Comparison of ENCODE assay signal across 8 cellular contexts in the genomic region with DNA sequence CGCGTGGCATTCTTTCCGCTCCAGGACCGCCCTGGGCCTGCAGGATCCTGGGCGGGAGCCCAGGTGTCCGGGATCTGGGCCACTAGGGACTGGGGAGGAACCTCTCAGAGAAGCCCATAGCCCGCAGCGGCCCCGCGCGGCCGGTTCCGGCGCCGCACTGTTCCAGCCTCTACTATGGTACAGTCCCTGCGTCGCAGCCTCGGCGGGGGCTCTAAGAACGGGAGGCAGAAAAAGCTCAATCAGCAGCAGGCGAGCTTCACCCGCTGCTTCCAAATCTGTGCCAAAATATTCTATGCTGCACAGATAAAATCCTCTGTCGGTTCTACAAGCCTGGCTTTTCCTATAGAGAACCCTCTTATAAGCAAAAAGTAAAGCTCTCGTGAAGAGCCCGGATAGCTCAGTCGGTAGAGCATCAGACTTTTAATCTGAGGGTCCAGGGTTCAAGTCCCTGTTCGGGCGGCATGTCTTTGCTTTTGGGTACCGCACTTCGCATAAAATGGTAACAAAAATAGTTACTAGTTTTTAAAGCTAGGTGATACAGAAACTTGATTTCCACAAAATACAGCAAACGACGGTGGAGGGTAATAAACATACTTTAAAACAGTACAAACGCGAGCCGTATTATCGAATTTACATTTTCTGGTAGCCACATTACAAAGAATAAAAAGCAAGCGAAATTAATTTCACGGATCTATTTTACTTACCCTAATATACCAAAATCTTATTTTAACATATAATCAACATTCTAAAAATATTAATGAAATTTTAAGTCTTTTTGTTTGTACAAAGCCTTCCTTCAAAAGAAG. TPM values are rescaled to one million over a fixed set of nuclear protein-coding genes. Genes with fewer than 3 reads are reported as not detected.
DNase-seq lines count a peak whose midpoint lies in the region; ATAC-seq and TF ChIP-seq lines count a peak whose summit lies in the region.

No MANE protein-coding gene starts in this region.

- DNase-seq in CD1c-positive myeloid dendritic cell (ENCODE audit: extremely low spot score) (peak; percentile 88), Kasumi-1 (lab: John Stamatoyannopoulos, UW) (peak; percentile 38 to 49), SIG-M5 (lab: John Stamatoyannopoulos, UW) (peak; percentile 22), fibroblast of the aortic adventitia (ENCODE audit: low read depth) (peak; percentile 90)
- peak; percentile 94 for DNase-seq in activated effector memory CD4-positive, alpha-beta T cell treated with anti-CD3 and anti-CD28 coated beads, Interleukin-2, amount 50 U/mL, for 16 hours
- peak; percentile 89 for DNase-seq in natural killer cell treated with Interleukin-12 subunit alpha and Interleukin-12 subunit beta and Interleukin-15 and Interleukin-18, amount 100 ng/mL, for 72 hours (ENCODE audit: low spot score)
- peak; percentile 80 to 94 (median 86) for DNase-seq in stimulated activated naive CD4-positive, alpha-beta T cell (lab: John Stamatoyannopoulos, UW)

- H3K4me3 Mint-ChIP-seq in natural killer cell treated with Interleukin-12 subunit alpha and Interleukin-12 subunit beta and Interleukin-15 and Interleukin-18, amount 100 ng/mL, for 72 hours: peak overlapping the region; percentile 96

- peak; percentile 89 for TF ChIP-seq CTCF in fibroblast of the aortic adventitia (IDR thresholded peaks at IDR 0.05; ENCODE audit: insufficient read depth, low read length)

- no peaks in the 10 kb centered on the region for H3K9me3 Mint-ChIP-seq in natural killer cell treated with Interleukin-12 subunit alpha and Interleukin-12 subunit beta and Interleukin-15 and Interleukin-18, amount 100 ng/mL, for 72 hours

- H3K27me3 Mint-ChIP-seq in natural killer cell treated with Interleukin-12 subunit alpha and Interleukin-12 subunit beta and Interleukin-15 and Interleukin-18, amount 100 ng/mL, for 72 hours: peaks cover 32 to 40% of the 10 kb centered on the region in 2 donors

- peaks cover 50 to 55% of the 10 kb centered on the region in 2 donors for H3K4me1 Mint-ChIP-seq in natural killer cell treated with Interleukin-12 subunit alpha and Interleukin-12 subunit beta and Interleukin-15 and Interleukin-18, amount 100 ng/mL, for 72 hours (ENCODE audit: low read depth in 2 of 2)

- H3K36me3 Mint-ChIP-seq in natural killer cell treated with Interleukin-12 subunit alpha and Interleukin-12 subunit beta and Interleukin-15 and Interleukin-18, amount 100 ng/mL, for 72 hours: no peaks in the 10 kb centered on the region

- peak overlapping the region; percentile 69 for H3K4me3 ChIP-seq in fibroblast of the aortic adventitia (ENCODE audit: low read depth, low read length)

- ATAC-seq in GM21390 (IDR thresholded peaks at IDR 0.05; ENCODE audit: unreplicated experiment): peak; percentile 34
- peak; percentile 79 to 85 for ATAC-seq in natural killer cell treated with Interleukin-12 subunit alpha and Interleukin-12 subunit beta and Interleukin-15 and Interleukin-18, amount 100 ng/mL, for 72 hours

- H3K27ac Mint-ChIP-seq in natural killer cell treated with Interleukin-12 subunit alpha and Interleukin-12 subunit beta and Interleukin-15 and Interleukin-18, amount 100 ng/mL, for 72 hours: peak overlapping the region; percentile 98 to 99

RNA-seq across cellular contexts. Expression of a gene that starts 0.7 kb away (rescaled TPM):
- 0.09 TPM in 1 of 2 replicates, not detected in the other for total RNA-seq in fibroblast of the aortic adventitia (ENCODE audit: low replicate concordance)
- total RNA-seq in natural killer cell treated with Interleukin-12 subunit alpha and Interleukin-12 subunit beta and Interleukin-15 and Interleukin-18, amount 100 ng/mL, for 72 hours: not detected

RNA-seq across cellular contexts. Expression of a gene that starts 4.9 kb away (rescaled TPM):
- 0.09 TPM in 1 of 2 replicates, not detected in the other for total RNA-seq in fibroblast of the aortic adventitia (ENCODE audit: low replicate concordance)
- not detected for total RNA-seq in natural killer cell treated with Interleukin-12 subunit alpha and Interleukin-12 subunit beta and Interleukin-15 and Interleukin-18, amount 100 ng/mL, for 72 hours

RNA-seq across cellular contexts. Expression of a gene that starts 31.5 kb away (rescaled TPM):
- not detected in 2 replicates for total RNA-seq in fibroblast of the aortic adventitia (ENCODE audit: low replicate concordance)
- total RNA-seq in natural killer cell treated with Interleukin-12 subunit alpha and Interleukin-12 subunit beta and Interleukin-15 and Interleukin-18, amount 100 ng/mL, for 72 hours: under 1 TPM in 1 of 2 donors, not detected in 1; 0.62 TPM

RNA-seq across cellular contexts. Expression of a gene that starts 33.2 kb away (rescaled TPM):
- total RNA-seq in fibroblast of the aortic adventitia (ENCODE audit: low replicate concordance): 1.6 and 12.7 TPM in 2 replicates
- 10 to 100 TPM; 16.9 to 42.7 TPM for total RNA-seq in natural killer cell treated with Interleukin-12 subunit alpha and Interleukin-12 subunit beta and Interleukin-15 and Interleukin-18, amount 100 ng/mL, for 72 hours

RNA-seq across cellular contexts. Expression of a gene that starts 43.8 kb away (rescaled TPM):
- total RNA-seq in fibroblast of the aortic adventitia (ENCODE audit: low replicate concordance): 5.2 and 6.0 TPM in 2 replicates
- 10 to 100 TPM; 54.6 to 73.0 TPM for total RNA-seq in natural killer cell treated with Interleukin-12 subunit alpha and Interleukin-12 subunit beta and Interleukin-15 and Interleukin-18, amount 100 ng/mL, for 72 hours

Comparison
In these comparisons a context has a peak if more than half of its experiments do, and no peak if none do; other contexts are left out.
1. Peak in every context shown above with its lines: DNase-seq, ATAC-seq and H3K4me3 ChIP-seq.
2. DNase-seq: peak in every context shown above with its lines; median percentile 94 in activated effector memory CD4-positive, alpha-beta T cell treated with anti-CD3 and anti-CD28 coated beads, Interleukin-2, amount 50 U/mL, for 16 hours; 90 in fibroblast of the aortic adventitia; 89 in natural killer cell treated with Interleukin-12 subunit alpha and Interleukin-12 subunit beta and Interleukin-15 and Interleukin-18, amount 100 ng/mL, for 72 hours; 88 in CD1c-positive myeloid dendritic cell; 86 in stimulated activated naive CD4-positive, alpha-beta T cell; 44 in Kasumi-1; 22 in SIG-M5.